23 cellular contexts compared by ENCODE assay signal in the genomic region with DNA sequence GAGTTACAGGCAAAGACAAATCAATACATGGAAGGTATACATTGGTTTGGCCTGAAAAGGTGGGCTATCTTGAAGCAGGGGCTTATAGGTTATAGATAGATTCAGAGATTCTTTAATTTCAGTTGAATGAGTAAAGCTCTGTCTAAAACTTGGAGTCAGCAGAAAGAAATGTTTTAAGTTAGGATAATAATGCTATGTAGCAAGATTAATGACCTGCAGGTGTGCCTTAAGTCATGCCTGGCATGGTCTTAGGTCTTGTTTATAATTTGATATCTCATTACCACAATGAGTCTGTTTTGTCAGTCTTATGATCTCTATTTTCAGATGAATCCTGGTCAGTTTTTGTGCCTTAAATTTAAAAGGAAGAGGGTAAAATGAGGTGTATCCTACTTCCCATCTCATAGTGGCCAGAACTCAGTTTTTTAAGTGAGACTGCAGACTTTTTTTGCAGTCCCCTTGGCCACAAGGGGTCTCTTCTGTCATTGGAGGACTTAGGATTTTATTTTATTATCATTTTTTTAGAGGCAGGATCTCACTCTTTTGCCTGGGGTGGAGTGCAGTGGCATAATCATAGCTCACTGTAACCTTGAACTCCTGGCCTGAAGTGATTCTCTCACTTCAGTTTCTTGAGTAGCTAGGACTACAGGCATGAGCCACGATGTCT. TPM values are rescaled to one million over a fixed set of nuclear protein-coding genes. Genes with fewer than 3 reads are reported as not detected.
DNase-seq lines count a peak whose midpoint lies in the region; ATAC-seq and TF ChIP-seq lines count a peak whose summit lies in the region.
"Had no signal": no experiment of that assay in that cellular context is flagged by ENCODE, and none has a peak within 500 bp of the region (broad histone marks: within the 10 kb centered on the region; RNA-seq: fewer than 3 reads in every experiment).

No MANE protein-coding gene starts in this region.

- no peaks in the 10 kb centered on the region for H3K9me3 Mint-ChIP-seq in Caco-2 (ENCODE audit: unreplicated experiment)
- H3K9me3 Mint-ChIP-seq: activated naive CD4-positive, alpha-beta T cell treated with anti-CD3 and anti-CD28 coated beads, Interleukin-2, amount 10 ng/mL, durations not matched to agents 7 days and 5 days; activated T-cell treated with anti-CD3 and anti-CD28 coated beads, Interleukin-2, amount 50 U/mL, for 24 hours; stimulated activated memory B cell treated with anti-CD40 and anti-IgM and Interleukin-4, amounts not matched to agents 10 μg/mL and 1 μg/mL and 100 μg/mL, for 72 hours; T-helper 2 cell treated with Interferon-gamma antibody and Interleukin-4, amounts not matched to agents 5 μg/mL and 100 μg/mL, for 36 hours had no signal

- H3K4me3 Mint-ChIP-seq in Caco-2 (ENCODE audit: unreplicated experiment): no peak overlapping the region
- H3K4me3 Mint-ChIP-seq: activated CD8-positive, alpha-beta T cell treated with anti-CD3 and anti-CD28 coated beads, Interleukin-2, amount 10 ng/mL, durations not matched to agents 7 days and 5 days; activated naive CD4-positive, alpha-beta T cell treated with anti-CD3 and anti-CD28 coated beads, Interleukin-2, amount 10 ng/mL, durations not matched to agents 7 days and 5 days; activated T-cell treated with anti-CD3 and anti-CD28 coated beads, Interleukin-2, amount 50 U/mL, for 24 hours; stimulated activated memory B cell treated with anti-CD40 and anti-IgM and Interleukin-4, amounts not matched to agents 10 μg/mL and 1 μg/mL and 100 μg/mL, for 72 hours; T-helper 2 cell treated with Interferon-gamma antibody and Interleukin-4, amounts not matched to agents 5 μg/mL and 100 μg/mL, for 36 hours had no signal

- CTCF ChIA-PET in Caco-2 (lab: Charles Lee): no interaction called here

- DNase-seq in ELR (ENCODE audit: low read depth) (peak; percentile 17), MM.1S (no peak), amniotic epithelial cell (ENCODE audit: low read depth) (peak; percentile 39), myocyte (ENCODE audit: low read depth) (peak; percentile 36), Caco-2 (no peak), AG08395 (ENCODE audit: low spot score) (no peak), caudate nucleus (lab: John Stamatoyannopoulos, UW) (no peak)
- DNase-seq: activated CD8-positive, alpha-beta T cell treated with anti-CD3 and anti-CD28 coated beads, Interleukin-2, amount 10 ng/mL, durations not matched to agents 7 days and 5 days; activated naive CD4-positive, alpha-beta T cell treated with anti-CD3 and anti-CD28 coated beads, Interleukin-2, amount 10 ng/mL, durations not matched to agents 7 days and 5 days; activated T-cell treated with anti-CD3 and anti-CD28 coated beads, Interleukin-2, amount 50 U/mL, for 24 hours; aorta; colonic mucosa; hypothalamus; KBM-7; kidney; NCI-H1105 treated with DMSO at 0.1 percent for 48 hours; testis had no signal

- no peaks in the 10 kb centered on the region for H3K9me3 ChIP-seq in MM.1S (replicated peaks; ENCODE audit: insufficient read depth, low read length)
- no peaks in the 10 kb centered on the region for H3K9me3 ChIP-seq in Caco-2
- H3K9me3 ChIP-seq: colonic mucosa, HAP-1, testis had no signal

- H3K27ac ChIP-seq in MM.1S (ENCODE audit: low read length): no peak overlapping the region
- no peak overlapping the region for H3K27ac ChIP-seq in caudate nucleus (ENCODE audit: low read depth, low read length)
- H3K27ac ChIP-seq: colonic mucosa, testis had no signal

- no peaks in the 10 kb centered on the region for H3K27me3 Mint-ChIP-seq in Caco-2 (ENCODE audit: insufficient read depth, unreplicated experiment)
- H3K27me3 Mint-ChIP-seq: activated T-cell treated with anti-CD3 and anti-CD28 coated beads, Interleukin-2, amount 50 U/mL, for 24 hours; stimulated activated memory B cell treated with anti-CD40 and anti-IgM and Interleukin-4, amounts not matched to agents 10 μg/mL and 1 μg/mL and 100 μg/mL, for 72 hours had no signal

- H3F3A ChIP-seq in MM.1S (ENCODE audit: insufficient read depth, low read length): no peaks in the 10 kb centered on the region

- TF ChIP-seq CTCF in MM.1S (IDR thresholded peaks at IDR 0.05; ENCODE audit: low read length): 0 out of 2 replicates have a peak, but pooled peaks have one; percentile 5
- peak in 1 of 2 experiments; percentile 18 for TF ChIP-seq CTCF in Caco-2 (IDR thresholded peaks at IDR 0.05; ENCODE audit: insufficient read depth in 1 of 2, low read depth in 1 of 2, low read length in 1 of 2, severe bottlenecking in 1 of 2, unreplicated experiment in 1 of 2)

- H3K4me1 ChIP-seq in MM.1S (ENCODE audit: low read length) (no peaks in the 10 kb centered on the region), Caco-2 (no peaks in the 10 kb centered on the region)
- H3K4me1 ChIP-seq: colonic mucosa, HAP-1, testis had no signal

- no peak overlapping the region for H3K27ac Mint-ChIP-seq in Caco-2 (ENCODE audit: unreplicated experiment)
- H3K27ac Mint-ChIP-seq: activated CD8-positive, alpha-beta T cell treated with anti-CD3 and anti-CD28 coated beads, Interleukin-2, amount 10 ng/mL, durations not matched to agents 7 days and 5 days; activated naive CD4-positive, alpha-beta T cell treated with anti-CD3 and anti-CD28 coated beads, Interleukin-2, amount 10 ng/mL, durations not matched to agents 7 days and 5 days; activated T-cell treated with anti-CD3 and anti-CD28 coated beads, Interleukin-2, amount 50 U/mL, for 24 hours; T-helper 2 cell treated with Interferon-gamma antibody and Interleukin-4, amounts not matched to agents 5 μg/mL and 100 μg/mL, for 36 hours had no signal

- no peak overlapping the region for H2AFZ ChIP-seq in MM.1S (ENCODE audit: low read length)

- no peak overlapping the region for H3K9ac ChIP-seq in MM.1S (ENCODE audit: low read length)

- H3K36me3 Mint-ChIP-seq in Caco-2 (ENCODE audit: insufficient read depth, unreplicated experiment): no peaks in the 10 kb centered on the region
- H3K36me3 Mint-ChIP-seq: activated naive CD4-positive, alpha-beta T cell treated with anti-CD3 and anti-CD28 coated beads, Interleukin-2, amount 10 ng/mL, durations not matched to agents 7 days and 5 days; stimulated activated memory B cell treated with anti-CD40 and anti-IgM and Interleukin-4, amounts not matched to agents 10 μg/mL and 1 μg/mL and 100 μg/mL, for 72 hours had no signal

- H3K4me1 Mint-ChIP-seq in Caco-2 (ENCODE audit: low read depth, unreplicated experiment): no peaks in the 10 kb centered on the region
- H3K4me1 Mint-ChIP-seq: activated naive CD4-positive, alpha-beta T cell treated with anti-CD3 and anti-CD28 coated beads, Interleukin-2, amount 10 ng/mL, durations not matched to agents 7 days and 5 days had no signal

- H3K4me2 ChIP-seq in MM.1S (ENCODE audit: low read depth, low read length): no peak overlapping the region

- H4K20me1 ChIP-seq in MM.1S (ENCODE audit: insufficient read depth, low read length): no peaks in the 10 kb centered on the region

- no peaks in the 10 kb centered on the region for H3K79me2 ChIP-seq in MM.1S (ENCODE audit: low read length)

- no TSS peak for BruUV-seq in Caco-2 (replicated peaks; lab: Mats Ljungman, UMichigan)

- H3K4me3 ChIP-seq in MM.1S (ENCODE audit: low read length): no peak overlapping the region
- no peak overlapping the region for H3K4me3 ChIP-seq in Caco-2 (ENCODE audit: low read depth, low read length)
- H3K4me3 ChIP-seq: colonic mucosa, HAP-1, lung, testis had no signal

- POLR2A ChIA-PET in Caco-2 (lab: Charles Lee): interaction anchor here (0.7 kb wide), 1 partner anchor 47 kb away, joined by 4 read pairs; no protein-coding TSS in a partner anchor

- H3K36me3 ChIP-seq in MM.1S (replicated peaks; ENCODE audit: insufficient read depth, low read length) (no peaks in the 10 kb centered on the region), Caco-2 (ENCODE audit: control insufficient read depth, insufficient read depth, low read length) (no peaks in the 10 kb centered on the region)
- H3K36me3 ChIP-seq: colonic mucosa, HAP-1 had no signal

- intact Hi-C loops in Caco-2 (cut with micrococcal nuclease; ENCODE audit: unreplicated experiment): no loop called here

- H3K9me2 ChIP-seq in MM.1S (replicated peaks; ENCODE audit: insufficient read depth, low read length): no peaks in the 10 kb centered on the region

- no peaks in the 10 kb centered on the region for H3K27me3 ChIP-seq in MM.1S (replicated peaks; ENCODE audit: insufficient read depth, low read length)
- no peaks in the 10 kb centered on the region for H3K27me3 ChIP-seq in Caco-2 (replicated peaks; ENCODE audit: control insufficient read depth, insufficient read depth, low read length)
- H3K27me3 ChIP-seq: colonic mucosa, testis had no signal

- no peak for ATAC-seq in GM19455 (IDR thresholded peaks at IDR 0.05; ENCODE audit: unreplicated experiment)
- ATAC-seq: activated CD8-positive, alpha-beta T cell treated with anti-CD3 and anti-CD28 coated beads, Interleukin-2, amount 10 ng/mL, durations not matched to agents 7 days and 5 days; sciatic nerve; stimulated activated memory B cell treated with anti-CD40 and anti-IgM and Interleukin-4, amounts not matched to agents 10 μg/mL and 1 μg/mL and 100 μg/mL, for 72 hours had no signal

RNA-seq across cellular contexts. Expression of a gene that starts 21.3 kb away (rescaled TPM):
- 3.6 and 4.8 TPM in 2 replicates for total RNA-seq in myocyte
- polyA plus RNA-seq in myocyte (2012): 2.7 TPM
- 6.7 and 7.0 TPM in 2 replicates for total RNA-seq in Caco-2 (2022)

RNA-seq across cellular contexts. Expression of a gene that starts 25.9 kb away (rescaled TPM):
- total RNA-seq in myocyte (54.0 and 61.7 TPM in 2 replicates), Caco-2 (2022) (48.5 and 58.4 TPM in 2 replicates)
- 34.1 TPM for polyA plus RNA-seq in myocyte (2012)

RNA-seq across cellular contexts. Expression of a gene that starts 46.7 kb away (rescaled TPM):
- total RNA-seq in myocyte (38.9 and 43.4 TPM in 2 replicates), Caco-2 (2022) (27.3 and 29.1 TPM in 2 replicates)
- 16.3 TPM for polyA plus RNA-seq in myocyte (2012)

RNA-seq across cellular contexts. Expression of a gene that starts 59.0 kb away (rescaled TPM):
- 26.5 and 30.9 TPM in 2 replicates for total RNA-seq in myocyte
- polyA plus RNA-seq in myocyte (2012): 39.9 TPM
- total RNA-seq in Caco-2 (2022): 21.3 and 22.4 TPM in 2 replicates

Comparison
In these comparisons a context has a peak if more than half of its experiments do, and no peak if none do; other contexts are left out.
1. DNase-seq: peak in ELR (single experiment), amniotic epithelial cell (single experiment) and myocyte (single experiment); none in MM.1S (single experiment), Caco-2 (0 of 2), AG08395 (single experiment) and caudate nucleus (0 of 61).